8 cellular contexts compared by ENCODE assay signal in the genomic region with DNA sequence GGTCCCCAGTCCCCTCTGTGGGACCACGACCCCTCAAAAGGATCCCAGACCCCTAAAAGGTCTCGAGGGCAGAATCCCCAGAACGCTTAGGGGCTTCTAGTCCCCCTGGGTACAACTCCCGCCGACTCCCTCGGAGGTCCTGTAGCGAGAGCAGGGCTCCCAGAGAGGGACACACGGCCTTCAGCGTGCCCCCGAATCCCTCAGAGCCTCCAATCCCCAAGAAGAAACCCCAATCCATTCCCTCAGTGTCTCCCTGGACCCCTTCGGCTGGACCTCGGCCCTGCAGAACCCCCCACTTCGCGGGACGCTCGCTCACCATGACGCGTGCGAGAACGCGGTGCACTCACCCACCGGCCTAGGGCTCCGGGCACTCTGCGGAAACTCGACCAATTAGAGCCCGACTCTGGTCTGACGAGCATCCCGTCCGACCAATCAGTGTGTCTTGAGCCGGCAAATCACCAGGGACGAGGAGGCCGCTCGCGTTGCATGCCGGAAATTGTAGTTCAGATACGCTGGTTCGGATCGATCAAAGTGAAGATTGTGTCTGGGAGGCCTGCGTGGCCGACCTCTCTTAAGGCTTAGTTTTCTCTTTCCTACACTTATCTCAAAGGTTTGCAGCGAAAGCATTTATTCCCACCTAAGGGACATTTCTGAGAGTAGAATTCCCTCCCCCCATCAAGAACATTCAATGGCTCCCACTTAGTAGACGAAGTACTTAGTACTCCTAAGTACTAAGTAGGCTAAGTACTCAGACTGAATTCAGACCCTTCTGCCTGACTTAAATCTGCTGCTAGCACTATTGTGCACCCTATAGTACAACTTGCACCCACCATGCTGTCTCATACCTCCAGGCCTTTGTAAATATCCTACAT. TPM values are rescaled to one million over a fixed set of nuclear protein-coding genes. Genes with fewer than 3 reads are reported as not detected.
DNase-seq lines count a peak whose midpoint lies in the region; ATAC-seq and TF ChIP-seq lines count a peak whose summit lies in the region.

A gene (minus strand): TSS at position 369 of the 872 bp plus-strand sequence. CDS start 50 bp downstream, at position 319.

- intact Hi-C loops in activated CD4-positive, alpha-beta T cell treated with anti-CD3 and anti-CD28 coated beads for 36 hours (cut with DNase I, micrococcal nuclease): loop anchor here (1.0 to 2.0 kb wide), 12 partner anchors 36 to 502 kb away; a partner anchor contains a TSS

- peaks cover 4% of the 10 kb centered on the region for H3K9me3 Mint-ChIP-seq in activated CD4-positive, alpha-beta T cell treated with anti-CD3 and anti-CD28 coated beads for 36 hours (ENCODE audit: low read depth)

- H3K4me3 ChIP-seq in BJ (ENCODE audit: low read depth, low read length): peak within 1 kb of the TSS; percentile 61
- H3K4me3 ChIP-seq in choroid plexus epithelial cell (ENCODE audit: low read depth, low read length): peak within 1 kb of the TSS; percentile 91

- H3K27me3 Mint-ChIP-seq in activated CD4-positive, alpha-beta T cell treated with anti-CD3 and anti-CD28 coated beads for 36 hours: no peaks in the 10 kb centered on the region

- H3K4me3 Mint-ChIP-seq in activated CD4-positive, alpha-beta T cell treated with anti-CD3 and anti-CD28 coated beads for 36 hours: peak within 1 kb of the TSS; percentile 93

- CTCF ChIA-PET in BJ (lab: Yijun Ruan, JAX): interaction anchor here (0.7 to 6.9 kb wide), 8 partner anchors 13 to 151 kb away, joined by 3 to 50 read pairs (median 4); no protein-coding TSS in a partner anchor
- CTCF ChIA-PET in activated CD4-positive, alpha-beta T cell treated with anti-CD3 and anti-CD28 coated beads for 36 hours (lab: Charles Lee): interaction anchor here (1.0 to 1.1 kb wide), 2 partner anchors 10 to 19 kb away, joined by 3 to 4 read pairs; no protein-coding TSS in a partner anchor

- H3K27ac Mint-ChIP-seq in activated CD4-positive, alpha-beta T cell treated with anti-CD3 and anti-CD28 coated beads for 36 hours: peak within 1 kb of the TSS; percentile 95

- no peak for TF ChIP-seq CTCF in BJ (IDR thresholded peaks at IDR 0.05; ENCODE audit: insufficient read depth, low read depth, low read length)
- no peak for TF ChIP-seq CTCF in choroid plexus epithelial cell (conservative IDR thresholded peaks at IDR 0.05; ENCODE audit: low read depth, low read length)

- POLR2A ChIA-PET in BJ (lab: Charles Lee): no interaction called here
- POLR2A ChIA-PET in activated CD4-positive, alpha-beta T cell treated with anti-CD3 and anti-CD28 coated beads for 36 hours (lab: Charles Lee): no interaction called here

- peaks cover 30% of the 10 kb centered on the region for H3K4me1 Mint-ChIP-seq in activated CD4-positive, alpha-beta T cell treated with anti-CD3 and anti-CD28 coated beads for 36 hours

- H3K36me3 Mint-ChIP-seq in activated CD4-positive, alpha-beta T cell treated with anti-CD3 and anti-CD28 coated beads for 36 hours (ENCODE audit: low read depth): peaks cover 6% of the 10 kb centered on the region

- no peaks in the 10 kb centered on the region for H3K27me3 ChIP-seq in BJ (ENCODE audit: control insufficient read depth, insufficient read depth, low read length)

- H3K36me3 ChIP-seq in BJ (ENCODE audit: control insufficient read depth, insufficient read depth, low read length): no peaks in the 10 kb centered on the region

- peak; percentile 91 for ATAC-seq in HG03457 (IDR thresholded peaks at IDR 0.05; ENCODE audit: unreplicated experiment)
- ATAC-seq in activated CD4-positive, alpha-beta T cell treated with anti-CD3 and anti-CD28 coated beads for 36 hours: peak; percentile 100

- peak; percentile 92 for DNase-seq in BJ (ENCODE audit: low read depth)
- peak; percentile 100 for DNase-seq in GM19240 (ENCODE audit: insufficient read length, low spot score)
- DNase-seq in NCI-H524 treated with DMSO at 0.1 percent for 48 hours (lab: John Stamatoyannopoulos, UW): peak; percentile 89
- DNase-seq in activated CD4-positive, alpha-beta T cell treated with anti-CD3 and anti-CD28 coated beads for 36 hours: peak; percentile 98
- peak; percentile 100 for DNase-seq in choroid plexus epithelial cell (ENCODE audit: low read depth)
- peak; percentile 90 for DNase-seq in kidney glomerular epithelial cell (lab: John Stamatoyannopoulos, UW)
- peak; percentile 88 to 90 for DNase-seq in stimulated activated CD4-positive, alpha-beta T cell treated with anti-CD3 and anti-CD28 coated beads, Interleukin-1b, Interleukin-23, amount 100 ng/mL, for 1 hour (ENCODE audit: low read depth in 2 of 2)

RNA-seq across cellular contexts. Expression of the gene that starts here (rescaled TPM):
- polyA plus RNA-seq in BJ (2011; rRNA removed): 23.6 and 40.1 TPM in 2 replicates
- polyA minus RNA-seq in BJ (2011; rRNA and poly(A)+ RNA removed): 25.4 and 34.7 TPM in 2 replicates
- total RNA-seq in activated CD4-positive, alpha-beta T cell treated with anti-CD3 and anti-CD28 coated beads for 36 hours: 10 to 100 TPM; 26.8 to 31.9 TPM

Comparison
In these comparisons a context has a peak if more than half of its experiments do, and no peak if none do; other contexts are left out.
1. Peak in every context shown above with its lines: DNase-seq, ATAC-seq and H3K4me3 ChIP-seq.